ENCODE assay signal across 4 cellular contexts in genomic region chr19:270766-271165, GRCh38. TPM values are rescaled to one million over a fixed set of nuclear protein-coding genes. Genes with fewer than 3 reads are reported as not detected.
"Had no signal": no experiment of that assay in that cellular context is flagged by ENCODE, and none has a peak within 500 bp of the region (broad histone marks: within the 10 kb centered on the region; RNA-seq: fewer than 3 reads in every experiment).

No MANE protein-coding gene starts in this region.

RNA-seq across cellular contexts. Expression of gene PLPP2, which starts 20.4 kb away (rescaled TPM):
- total RNA-seq: activated CD8-positive, alpha-beta memory T cell treated with anti-CD3 and anti-CD28 coated beads for 36 hours; activated CD8-positive, alpha-beta memory T cell treated with anti-CD3 and anti-CD28 coated beads, Interleukin-2, amount 10 ng/mL, durations not matched to agents 7 days and 5 days; activated CD8-positive, alpha-beta T cell treated with anti-CD3 and anti-CD28 coated beads, Interleukin-2, amount 10 ng/mL, durations not matched to agents 7 days and 5 days; T-helper 2 cell treated with Interferon-gamma antibody and Interleukin-4, amounts not matched to agents 100 ng/mL and 5 ng/mL, for 36 hours had no signal
